ENCODE assay signal across 14 cellular contexts in the genomic region with DNA sequence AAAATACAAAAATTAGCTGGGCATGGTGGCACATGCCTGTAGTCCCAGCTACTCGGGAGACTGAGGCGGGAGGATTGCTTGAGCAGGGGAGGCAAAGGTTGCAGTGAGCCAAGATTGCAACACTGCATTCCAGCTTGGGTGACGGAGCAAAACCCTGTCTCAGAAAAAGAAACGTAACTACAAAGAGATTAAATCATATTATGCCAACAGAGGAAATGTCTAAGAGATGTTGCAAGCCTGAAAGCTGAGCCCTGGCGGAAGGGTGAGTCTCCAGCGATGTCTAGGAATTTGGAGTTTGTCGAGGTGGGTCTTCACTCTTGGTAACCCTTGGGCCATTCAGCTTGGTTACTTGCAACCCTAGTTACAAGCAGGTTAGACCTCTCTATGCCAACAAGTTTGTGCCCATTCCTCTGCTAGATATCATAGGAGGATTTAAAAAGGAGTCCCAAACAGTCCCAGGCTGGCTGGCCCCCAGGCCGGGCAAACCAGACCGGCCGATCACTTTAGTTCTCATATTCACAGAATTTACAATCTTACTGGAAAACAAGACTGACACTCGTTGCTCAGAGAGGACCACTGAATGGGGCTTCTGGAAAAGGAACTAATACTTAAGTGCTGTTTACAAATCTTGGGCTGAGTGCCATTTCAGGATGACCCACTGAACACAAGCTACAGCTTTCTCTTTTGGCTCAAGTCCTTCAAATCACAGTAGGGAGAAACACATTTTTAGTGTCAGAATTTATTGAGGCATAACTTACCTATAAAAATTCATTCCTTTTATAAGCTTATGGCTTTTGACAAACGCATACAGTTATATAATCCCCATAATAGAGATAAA. TPM values are rescaled to one million over a fixed set of nuclear protein-coding genes. Genes with fewer than 3 reads are reported as not detected.
DNase-seq lines count a peak whose midpoint lies in the region; ATAC-seq, FAIRE-seq and TF ChIP-seq lines count a peak whose summit lies in the region.
"Had no signal": no experiment of that assay in that cellular context is flagged by ENCODE, and none has a peak within 500 bp of the region (broad histone marks: within the 10 kb centered on the region; RNA-seq: fewer than 3 reads in every experiment).

No MANE protein-coding gene starts in this region.

- BruUV-seq in endothelial cell of umbilical vein (replicated peaks; lab: Mats Ljungman, UMichigan) (TSS peak; percentile 99), OCI-LY7 (replicated peaks; lab: Mats Ljungman, UMichigan) (no TSS peak)

- dilution Hi-C loops in endothelial cell of umbilical vein (cut with MboI; ENCODE audit: extremely low pct_ligation_motif_present, low sequenced_read_pairs) = no loop called here

- H3K9ac ChIP-seq in endothelial cell of umbilical vein (replicated peaks; ENCODE audit: extremely low read depth, insufficient read depth, low read length) = peak overlapping the region; percentile 75
- H3K9ac ChIP-seq in trophoblast cell (ENCODE audit: low read length) = no peak overlapping the region

- H2BK5ac ChIP-seq in trophoblast cell (ENCODE audit: low read depth, low read length, poor library complexity) = peak overlapping the region; percentile 17

- no peak for ATAC-seq in GM21526 (IDR thresholded peaks at IDR 0.05; ENCODE audit: low FRiP score, unreplicated experiment)

- H3K4ac ChIP-seq in trophoblast cell (ENCODE audit: low read depth, low read length) = no peak overlapping the region

- intact Hi-C loops in endothelial cell of umbilical vein (cut with micrococcal nuclease) (loop anchor here (1.0 to 2.0 kb wide), 4 partner anchors 22 to 103 kb away; partner anchors contain the start of gene SLC30A1), OCI-LY7 (cut with micrococcal nuclease; ENCODE audit: unreplicated experiment) (no loop called here)

- no peak overlapping the region for H4K91ac ChIP-seq in trophoblast cell (ENCODE audit: low read depth, low read length)

- WGBS in trophoblast cell (ENCODE audit: extremely low coverage, insufficient coverage, insufficient read length) = no CpG with 5 or more reads among the region's 12 CpGs

- H4K20me1 ChIP-seq in endothelial cell of umbilical vein (replicated peaks; ENCODE audit: control insufficient read depth, extremely low read depth, insufficient read depth, low read length) (no peaks in the 10 kb centered on the region), OCI-LY7 (ENCODE audit: insufficient read depth, low read length) (no peaks in the 10 kb centered on the region)

- TF ChIP-seq CTCF in endothelial cell of umbilical vein (IDR thresholded peaks at IDR 0.05; ENCODE audit: extremely low read depth in 1 of 2, insufficient read depth in 1 of 2, low read depth in 1 of 2, low read length in 2 of 2) (no peak), OCI-LY7 (conservative IDR thresholded peaks at IDR 0.05; ENCODE audit: low read length) (no peak)

- CTCF ChIA-PET in endothelial cell of umbilical vein (lab: Charles Lee) (interaction anchor here (0.7 to 2.6 kb wide), 10 partner anchors 11 to 95 kb away, joined by 3 to 18 read pairs (median 4); partner anchors contain the start of gene SLC30A1), OCI-LY7 (lab: Charles Lee; ENCODE audit: unreplicated experiment) (no interaction called here)

- H2AFZ ChIP-seq in endothelial cell of umbilical vein (ENCODE audit: low read depth, low read length) (peak overlapping the region; percentile 53), trophoblast cell (ENCODE audit: insufficient read depth, low read length, poor library complexity) (no peak overlapping the region), OCI-LY7 (ENCODE audit: low read length) (no peak overlapping the region)

- H3K14ac ChIP-seq in trophoblast cell (ENCODE audit: low read length) = no peak overlapping the region

- peak; percentile 97 for FAIRE-seq in endothelial cell of umbilical vein (lab: Jason Lieb, UNC)
- FAIRE-seq: H1, small intestine had no signal

- H3K4me2 ChIP-seq in endothelial cell of umbilical vein (ENCODE audit: insufficient read depth, low read length) (peak overlapping the region; percentile 69), trophoblast cell (ENCODE audit: low read length) (no peak overlapping the region), OCI-LY7 (ENCODE audit: low read length) (no peak overlapping the region)

- H3K79me2 ChIP-seq in endothelial cell of umbilical vein (ENCODE audit: control insufficient read depth, insufficient read depth, low read length) (no peaks in the 10 kb centered on the region), trophoblast cell (ENCODE audit: control insufficient read depth, insufficient read depth, low read length, poor library complexity) (peaks cover 1% of the 10 kb centered on the region), OCI-LY7 (ENCODE audit: insufficient read depth, low read depth, low read length) (no peaks in the 10 kb centered on the region)

- no peaks in the 10 kb centered on the region for H3K36me3 ChIP-seq in endothelial cell of umbilical vein (ENCODE audit: control insufficient read depth in 2 of 2, extremely low read depth in 1 of 2, insufficient read depth in 2 of 2, low read length in 2 of 2)
- H3K36me3 ChIP-seq in trophoblast cell (ENCODE audit: control insufficient read depth in 1 of 2, insufficient read depth in 2 of 2, low read length in 2 of 2) = no peaks in the 10 kb centered on the region
- H3K36me3 ChIP-seq in OCI-LY7 (ENCODE audit: insufficient read depth, low read length) = no peaks in the 10 kb centered on the region

- H3K27ac ChIP-seq in endothelial cell of umbilical vein (ENCODE audit: insufficient read depth, low read depth, low read length) (peak overlapping the region; percentile 84), trophoblast cell (ENCODE audit: low read depth, low read length) (no peak overlapping the region), OCI-LY7 (ENCODE audit: low read depth, low read length, poor library complexity, severe bottlenecking) (no peak overlapping the region)

- H3K4me1 ChIP-seq in endothelial cell of umbilical vein (ENCODE audit: control insufficient read depth, extremely low read depth, insufficient read depth, low read length) (peaks cover 18% of the 10 kb centered on the region), trophoblast cell (ENCODE audit: control insufficient read depth in 1 of 2, insufficient read depth in 2 of 2, low read length in 2 of 2) (peaks cover 6 to 12% of the 10 kb centered on the region in 2 experiments), OCI-LY7 (ENCODE audit: insufficient read depth, low read length, poor library complexity, severe bottlenecking) (no peaks in the 10 kb centered on the region)

- no peak overlapping the region for H2AK5ac ChIP-seq in trophoblast cell (ENCODE audit: low read length)

- no peaks in the 10 kb centered on the region for H3K27me3 ChIP-seq in endothelial cell of umbilical vein (ENCODE audit: control insufficient read depth in 2 of 2, insufficient read depth in 2 of 2, low read length in 2 of 2)
- no peaks in the 10 kb centered on the region for H3K27me3 ChIP-seq in trophoblast cell (ENCODE audit: insufficient read depth, low read length)

- no peak overlapping the region for H3K18ac ChIP-seq in trophoblast cell (ENCODE audit: low read length)

- no peaks in the 10 kb centered on the region for H3K9me1 ChIP-seq in endothelial cell of umbilical vein (replicated peaks; ENCODE audit: control insufficient read depth, extremely low read depth, insufficient read depth, low read length)

- peak; percentile 49 for TF ChIP-seq POLR2A in endothelial cell of umbilical vein (IDR thresholded peaks at IDR 0.05; ENCODE audit: low read depth, low read length)

- POLR2A ChIA-PET in endothelial cell of umbilical vein (lab: Charles Lee) = interaction anchor here (1.6 kb wide), 1 partner anchor 27 kb away, joined by 4 read pairs; the partner anchor contains the start of gene SLC30A1
- POLR2A ChIA-PET in OCI-LY7 (lab: Charles Lee) = interaction anchor here (1.0 kb wide), 1 partner anchor 8 kb away, joined by 6 read pairs; no protein-coding TSS in a partner anchor

- no peak overlapping the region for H4K12ac ChIP-seq in trophoblast cell (ENCODE audit: low read depth, low read length)

- no peaks in the 10 kb centered on the region for H3K9me2 ChIP-seq in OCI-LY7 (ENCODE audit: insufficient read depth, low read length)

- no peak overlapping the region for H3K4me3 ChIP-seq in endothelial cell of umbilical vein (replicated peaks in 1 of 3; ENCODE audit: insufficient read depth in 1 of 3, low read depth in 1 of 3, low read length in 3 of 3)
- H3K4me3 ChIP-seq in trophoblast cell (ENCODE audit: low read depth, low read length) = no peak overlapping the region
- H3K4me3 ChIP-seq in OCI-LY7 (ENCODE audit: low read depth, low read length, poor library complexity, severe bottlenecking) = no peak overlapping the region

- H2BK120ac ChIP-seq in trophoblast cell (ENCODE audit: insufficient read depth, low read length, poor library complexity) = peak overlapping the region; percentile 15

- H3K9me3 ChIP-seq in endothelial cell of umbilical vein (replicated peaks; ENCODE audit: control insufficient read depth, insufficient read depth, low read length) (no peaks in the 10 kb centered on the region), trophoblast cell (ENCODE audit: insufficient read depth, low read depth, low read length) (no peaks in the 10 kb centered on the region), OCI-LY7 (ENCODE audit: low read length) (no peaks in the 10 kb centered on the region)

- no peak overlapping the region for H3K23ac ChIP-seq in trophoblast cell (ENCODE audit: low read length)

- DNase-seq in EL (peak; percentile 83), NCI-H460 (ENCODE audit: extremely low read depth, low read depth) (peak; percentile 88), endothelial cell of umbilical vein (ENCODE audit: low read depth, low spot score) (peak; percentile 78), trophoblast cell (peak; percentile 78 to 85), OCI-LY7 (ENCODE audit: low spot score) (no peak), GDM1 (lab: John Stamatoyannopoulos, UW) (no peak), NCI-H1930 (lab: John Stamatoyannopoulos, UW) (no peak)
- DNase-seq: activated CD4-positive, alpha-beta T cell treated with anti-CD3 and anti-CD28 coated beads, Interleukin-2, amount 10 ng/mL, durations not matched to agents 7 days and 5 days; activated naive CD8-positive, alpha-beta T cell treated with anti-CD3 and anti-CD28 coated beads, Interleukin-2, amount 10 ng/mL, durations not matched to agents 7 days and 5 days; NCI-H146; small intestine had no signal

- H4K8ac ChIP-seq in trophoblast cell (ENCODE audit: low read depth, low read length) = no peak overlapping the region

- H2BK12ac ChIP-seq in trophoblast cell (ENCODE audit: low read length) = no peak overlapping the region

- H3K79me1 ChIP-seq in trophoblast cell (ENCODE audit: low read length) = peaks cover 5% of the 10 kb centered on the region

RNA-seq across cellular contexts. Expression of gene SLC30A1, which starts 27.1 kb away (rescaled TPM):
- 33.2 and 35.3 TPM in 2 replicates for total RNA-seq in NCI-H460 (2014; rRNA removed; shearing (Covaris generic))
- polyA plus RNA-seq in NCI-H460 (2014; cell fraction: nucleus; rRNA removed) = 15.9 and 18.6 TPM in 2 replicates
- total RNA-seq in endothelial cell of umbilical vein = 21.5 and 22.1 TPM in 2 replicates
- polyA plus RNA-seq in endothelial cell of umbilical vein = 4.2 and 5.5 TPM in 2 replicates
- 4.5 and 4.8 TPM in 2 replicates for polyA plus RNA-seq in endothelial cell of umbilical vein (2011; cell fraction: cytosol; rRNA removed)
- 4.4 and 7.3 TPM in 2 replicates for polyA plus RNA-seq in endothelial cell of umbilical vein (2011; cell fraction: nucleus; rRNA removed)
- polyA plus RNA-seq in endothelial cell of umbilical vein (2012) = 13.9 and 17.7 TPM in 2 replicates
- 11.8 and 14.7 TPM in 2 replicates for polyA minus RNA-seq in endothelial cell of umbilical vein
- polyA minus RNA-seq in endothelial cell of umbilical vein (2011; cell fraction: cytosol; rRNA and poly(A)+ RNA removed) = 43.8 TPM
- polyA minus RNA-seq in endothelial cell of umbilical vein (2011; cell fraction: nucleus; rRNA and poly(A)+ RNA removed) = 13.7 and 18.0 TPM in 2 replicates
- polyA plus RNA-seq in trophoblast cell (2013) = 33.1 and 36.2 TPM in 2 replicates
- total RNA-seq in OCI-LY7 (2014; rRNA removed; shearing (Covaris generic)) = 6.1 and 6.5 TPM in 2 replicates
- 6.3 and 7.9 TPM in 2 replicates for total RNA-seq in OCI-LY7 (2022)

RNA-seq across cellular contexts. Expression of gene RD3, which starts 59.9 kb away (rescaled TPM):
- not detected in 2 replicates for total RNA-seq in NCI-H460 (2014; rRNA removed; shearing (Covaris generic))
- not detected in 2 replicates for polyA plus RNA-seq in NCI-H460 (2014; cell fraction: nucleus; rRNA removed)
- total RNA-seq in endothelial cell of umbilical vein (not detected in 2 replicates), OCI-LY7 (2022) (not detected in 2 replicates)
- polyA plus RNA-seq in endothelial cell of umbilical vein = not detected in 2 replicates
- polyA plus RNA-seq in endothelial cell of umbilical vein (2011; cell fraction: cytosol; rRNA removed) = not detected in 2 replicates
- not detected in 2 replicates for polyA plus RNA-seq in endothelial cell of umbilical vein (2011; cell fraction: nucleus; rRNA removed)
- polyA plus RNA-seq in endothelial cell of umbilical vein (2012) = not detected in 2 replicates
- not detected in 2 replicates for polyA minus RNA-seq in endothelial cell of umbilical vein
- not detected for polyA minus RNA-seq in endothelial cell of umbilical vein (2011; cell fraction: cytosol; rRNA and poly(A)+ RNA removed)
- not detected in 2 replicates for polyA minus RNA-seq in endothelial cell of umbilical vein (2011; cell fraction: nucleus; rRNA and poly(A)+ RNA removed)
- not detected in 2 replicates for polyA plus RNA-seq in trophoblast cell (2013)
- total RNA-seq in OCI-LY7 (2014; rRNA removed; shearing (Covaris generic)) = not detected in 2 replicates
- total RNA-seq: activated CD4-positive, alpha-beta T cell treated with anti-CD3 and anti-CD28 coated beads, Interleukin-2, amount 10 ng/mL, durations not matched to agents 7 days and 5 days; activated naive CD8-positive, alpha-beta T cell treated with anti-CD3 and anti-CD28 coated beads, Interleukin-2, amount 10 ng/mL, durations not matched to agents 7 days and 5 days; lung microvascular endothelial cell had no signal

Comparison
In these comparisons a context has a peak if more than half of its experiments do, and no peak if none do; other contexts are left out.
1. DNase-seq: peak in EL (single experiment), NCI-H460 (single experiment), endothelial cell of umbilical vein (single experiment) and trophoblast cell (2 of 2); none in OCI-LY7 (single experiment), GDM1 (single experiment) and NCI-H1930 (0 of 2).